In the genomic region with DNA sequence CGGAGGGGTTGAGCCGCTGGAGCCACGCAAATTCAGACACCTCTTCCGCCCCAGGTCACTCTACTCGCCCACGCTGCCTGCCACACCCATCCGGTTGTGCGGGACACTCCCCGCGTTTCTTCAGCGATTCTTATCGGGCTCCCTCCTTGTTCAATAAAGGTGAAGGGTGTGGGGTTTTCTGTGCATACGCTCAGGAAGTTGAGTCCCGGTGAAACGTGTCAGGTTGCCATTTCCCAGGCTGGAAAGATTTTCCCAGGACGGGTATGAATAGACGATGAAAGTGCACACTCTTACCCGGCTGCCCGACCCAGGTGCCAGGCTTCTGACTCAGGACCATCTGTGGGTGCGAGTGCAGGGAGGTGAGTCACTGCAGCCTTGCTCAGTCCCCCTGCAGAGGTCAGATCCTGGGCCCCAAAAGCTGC, we compare ENCODE assay signal across 11 cellular contexts. TPM values are rescaled to one million over a fixed set of nuclear protein-coding genes. Genes with fewer than 3 reads are reported as not detected.
A peak's percentile ranks its signal among the peaks of the same experiment; 100 is the strongest.
DNase-seq lines count a peak whose midpoint lies in the region; ATAC-seq, FAIRE-seq and TF ChIP-seq lines count a peak whose summit lies in the region.
"Had no signal": no experiment of that assay in that cellular context is flagged by ENCODE, and none has a peak within 500 bp of the region (broad histone marks: within the 10 kb centered on the region; RNA-seq: fewer than 3 reads in every experiment).

No MANE protein-coding gene starts in this region.

- no peaks in the 10 kb centered on the region for H4K20me1 ChIP-seq in OCI-LY7 (ENCODE audit: insufficient read depth, low read length)

- H3K9ac ChIP-seq in skeletal muscle satellite cell (ENCODE audit: low read depth, low read length), result no peak overlapping the region

- peaks cover 14% of the 10 kb centered on the region for H3K4me1 ChIP-seq in skeletal muscle satellite cell (ENCODE audit: control insufficient read depth, insufficient read depth, low read length)
- peaks cover 47% of the 10 kb centered on the region for H3K4me1 ChIP-seq in OCI-LY7 (ENCODE audit: insufficient read depth, low read length, poor library complexity, severe bottlenecking)

- H3K27ac ChIP-seq in OCI-LY7 (ENCODE audit: low read depth, low read length, poor library complexity, severe bottlenecking), result no peak overlapping the region
- H3K27ac ChIP-seq: breast epithelium, upper lobe of left lung had no signal

- peak; percentile 82 for FAIRE-seq in RCC 7860 (lab: Jason Lieb, UNC)

- intact Hi-C loops in posterior vena cava (cut with DNase I), result loop anchor here (5.0 to 10.0 kb wide), 4 partner anchors 221 to 892 kb away; no protein-coding TSS in a partner anchor
- intact Hi-C loops in OCI-LY7 (cut with micrococcal nuclease; ENCODE audit: unreplicated experiment), result loop anchor here (5.0 kb wide), 1 partner anchor 141 kb away; no protein-coding TSS in a partner anchor

- BruUV-seq in OCI-LY7 (replicated peaks; lab: Mats Ljungman, UMichigan), result no TSS peak

- TF ChIP-seq CTCF in epithelial cell of proximal tubule (conservative IDR thresholded peaks at IDR 0.05; ENCODE audit: low read depth, low read length) (no peak), OCI-LY7 (conservative IDR thresholded peaks at IDR 0.05; ENCODE audit: low read length) (no peak)

- no peak for ATAC-seq in GM18870 (IDR thresholded peaks at IDR 0.05; ENCODE audit: unreplicated experiment)

- CTCF ChIA-PET in OCI-LY7 (lab: Charles Lee; ENCODE audit: unreplicated experiment), result interaction anchor here (0.5 kb wide), 1 partner anchor 212 kb away, joined by 3 read pairs; no protein-coding TSS in a partner anchor

- H3K9me3 ChIP-seq in skeletal muscle satellite cell (replicated peaks; ENCODE audit: low read length), result no peaks in the 10 kb centered on the region
- no peaks in the 10 kb centered on the region for H3K9me3 ChIP-seq in OCI-LY7 (ENCODE audit: low read length)
- H3K9me3 ChIP-seq: breast epithelium, upper lobe of left lung had no signal

- no peaks in the 10 kb centered on the region for H3K79me2 ChIP-seq in OCI-LY7 (ENCODE audit: insufficient read depth, low read depth, low read length)

- H3K36me3 ChIP-seq in skeletal muscle satellite cell (ENCODE audit: insufficient read depth, low read length) (no peaks in the 10 kb centered on the region), OCI-LY7 (ENCODE audit: insufficient read depth, low read length) (no peaks in the 10 kb centered on the region)
- H3K36me3 ChIP-seq: breast epithelium, upper lobe of left lung had no signal

- peak overlapping the region; percentile 20 for H3K4me2 ChIP-seq in skeletal muscle satellite cell (ENCODE audit: low read length)
- H3K4me2 ChIP-seq in OCI-LY7 (ENCODE audit: low read length), result no peak overlapping the region

- no peaks in the 10 kb centered on the region for H3K9me2 ChIP-seq in OCI-LY7 (ENCODE audit: insufficient read depth, low read length)

- peak; percentile 39 for DNase-seq in activated CD4-positive, alpha-beta T cell treated with anti-CD3 and anti-CD28 coated beads for 48 hours
- no peak for DNase-seq in activated CD4-positive, alpha-beta T cell treated with anti-CD3 and anti-CD28 coated beads, Interleukin-2, amount 50 U/mL, for 1 hour
- DNase-seq in RCC 7860 (ENCODE audit: low spot score) (peak; percentile 90), epithelial cell of proximal tubule (ENCODE audit: low read depth) (peak; percentile 79), posterior vena cava (ENCODE audit: low spot score) (no peak), OCI-LY7 (ENCODE audit: low spot score) (no peak)
- DNase-seq: activated CD4-positive, alpha-beta T cell treated with anti-CD3 and anti-CD28 coated beads, Interleukin-2, amount 50 U/mL, for 48 hours; upper lobe of left lung had no signal

- H2AFZ ChIP-seq in OCI-LY7 (ENCODE audit: low read length), result no peak overlapping the region

- POLR2A ChIA-PET in OCI-LY7 (lab: Charles Lee), result interaction anchor here (0.8 kb wide), 1 partner anchor 104 kb away, joined by 3 read pairs; no protein-coding TSS in a partner anchor

- H3K27me3 ChIP-seq in skeletal muscle satellite cell (ENCODE audit: control insufficient read depth, insufficient read depth, low read length), result peaks cover 14% of the 10 kb centered on the region
- H3K27me3 ChIP-seq: breast epithelium, upper lobe of left lung had no signal

- H3K4me3 ChIP-seq in epithelial cell of proximal tubule (ENCODE audit: low read depth, low read length) (peak overlapping the region; percentile 14), skeletal muscle satellite cell (ENCODE audit: low read length) (no peak overlapping the region), OCI-LY7 (ENCODE audit: low read depth, low read length, poor library complexity, severe bottlenecking) (no peak overlapping the region)
- H3K4me3 ChIP-seq: breast epithelium, upper lobe of left lung had no signal

RNA-seq across cellular contexts. Expression of a gene that starts 22.0 kb away (rescaled TPM):
- total RNA-seq in epithelial cell of proximal tubule (52.6 and 88.1 TPM in 2 replicates), posterior vena cava (100 to 1,000 TPM; 183 to 493 TPM), OCI-LY7 (2022) (43.0 and 54.0 TPM in 2 replicates)
- total RNA-seq in skeletal muscle satellite cell (2012; rRNA removed), result 40.1 and 64.7 TPM in 2 replicates
- 19.2 and 24.0 TPM in 2 replicates for total RNA-seq in OCI-LY7 (2014; rRNA removed; shearing (Covaris generic))

Comparison
In these comparisons a context has a peak if more than half of its experiments do, and no peak if none do; other contexts are left out.
1. DNase-seq: peak in activated CD4-positive, alpha-beta T cell treated with anti-CD3 and anti-CD28 coated beads for 48 hours (single experiment), RCC 7860 (single experiment) and epithelial cell of proximal tubule (single experiment); none in activated CD4-positive, alpha-beta T cell treated with anti-CD3 and anti-CD28 coated beads, Interleukin-2, amount 50 U/mL, for 1 hour (single experiment), posterior vena cava (single experiment) and OCI-LY7 (single experiment).